In the genomic region with DNA sequence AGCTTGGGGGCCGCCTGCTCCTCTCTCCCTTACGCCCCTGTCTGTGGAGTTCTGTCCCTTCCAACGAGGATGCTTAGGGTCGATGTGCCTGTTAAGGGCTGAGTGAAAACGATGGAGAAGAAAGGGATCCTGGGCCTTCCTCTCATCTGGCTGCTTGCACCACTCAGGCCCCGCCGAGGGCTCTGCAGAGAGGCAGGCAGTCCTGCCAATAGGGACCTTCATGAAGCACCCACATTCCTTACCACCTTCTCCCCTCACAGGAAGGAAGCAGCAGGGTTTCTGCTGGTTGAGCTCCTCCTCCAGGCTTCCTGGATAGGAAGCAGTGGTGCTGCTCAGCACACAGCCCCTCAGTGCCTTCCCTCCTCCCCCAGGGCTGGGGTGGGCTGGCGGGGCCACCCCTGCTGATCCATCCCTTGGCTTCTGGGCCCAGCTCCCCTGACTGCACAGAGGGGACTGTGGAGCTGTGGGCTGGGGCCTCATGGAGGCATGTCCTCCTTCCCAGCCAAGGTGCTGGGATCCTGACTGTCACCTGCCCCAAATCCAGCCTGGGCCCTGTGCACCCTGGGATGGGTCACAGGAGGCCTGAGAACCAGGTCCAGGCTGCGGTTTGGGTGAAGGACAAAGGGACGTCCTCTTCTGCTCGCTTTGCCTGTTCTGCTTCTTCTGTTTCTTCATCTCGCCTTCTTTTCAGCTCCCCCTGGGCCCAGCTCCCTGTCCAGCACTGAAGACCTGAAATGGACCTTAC, we compare ENCODE assay signal across 1 cellular context.
TF ChIP-seq lines count a peak whose summit lies in the region.

No MANE protein-coding gene starts in this region.

TF ChIP-seq in endothelial cell of umbilical vein, 7 proteins besides CTCF, POLR2A, EP300 and RAD21 (continued from another document):
- TF ChIP-seq, protein P1, sequence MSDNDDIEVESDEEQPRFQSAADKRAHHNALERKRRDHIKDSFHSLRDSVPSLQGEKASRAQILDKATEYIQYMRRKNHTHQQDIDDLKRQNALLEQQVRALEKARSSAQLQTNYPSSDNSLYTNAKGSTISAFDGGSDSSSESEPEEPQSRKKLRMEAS (IDR thresholded peaks at IDR 0.05; ENCODE audit: insufficient read depth, insufficient read length) = no peak
- no peak for TF ChIP-seq MYC (IDR thresholded peaks at IDR 0.05; ENCODE audit: low read depth, low read length)
- TF ChIP-seq JUN (IDR thresholded peaks at IDR 0.05; ENCODE audit: borderline replicate concordance, insufficient read depth, insufficient read length, low read depth) = no peak
